ENCODE assay signal across 25 cellular contexts in genomic region chr5:175610381-175610780, GRCh38.
"Had no signal": no experiment of that assay in that cellular context is flagged by ENCODE, and none has a peak within 500 bp of the region (broad histone marks: within the 10 kb centered on the region; RNA-seq: fewer than 3 reads in every experiment).

No MANE protein-coding gene starts in this region.

- H3K4me3 Mint-ChIP-seq: activated CD4-positive, alpha-beta memory T cell treated with anti-CD3 and anti-CD28 coated beads, Interleukin-2, amount 10 ng/mL, durations not matched to agents 7 days and 5 days; activated CD4-positive, alpha-beta T cell treated with anti-CD3 and anti-CD28 coated beads for 36 hours; activated CD4-positive, alpha-beta T cell treated with anti-CD3 and anti-CD28 coated beads, Interleukin-2, amount 10 ng/mL, durations not matched to agents 24 days and 14 days; activated naive CD8-positive, alpha-beta T cell; activated T-cell treated with anti-CD3 and anti-CD28 coated beads, Interleukin-2, amount 50 U/mL, for 4 hours; activated T-helper 17 cell treated with anti-CD3 and anti-CD28 coated beads, Interleukin-2, amount 50 U/mL, for 72 hours; dendritic cell treated with granulocyte-macrophage colony-stimulating factor and Interleukin-4, amounts not matched to agents 40 ng/mL and 50 ng/mL, for 4 days had no signal

- DNase-seq: activated CD4-positive, alpha-beta memory T cell treated with anti-CD3 and anti-CD28 coated beads, Interleukin-2, amount 10 ng/mL, durations not matched to agents 7 days and 5 days; activated CD4-positive, alpha-beta T cell treated with anti-CD3 and anti-CD28 coated beads for 36 hours; activated CD4-positive, alpha-beta T cell treated with anti-CD3 and anti-CD28 coated beads, Interleukin-2, amount 10 ng/mL, durations not matched to agents 24 days and 14 days; activated CD4-positive, alpha-beta T cell treated with anti-CD3 and anti-CD28 coated beads, Interleukin-2, amount 50 U/mL, for 4 hours; activated CD4-positive, CD25-positive, alpha-beta regulatory T cell; activated CD4-positive, CD25-positive, alpha-beta regulatory T cell treated with anti-CD3 and anti-CD28 coated beads, Interleukin-2, amount 50 U/mL, for 72 hours; activated effector memory CD4-positive, alpha-beta T cell treated with Interleukin-2 at 50 U/mL for 16 hours; activated gamma-delta T cell treated with Interleukin-2 at 50 U/mL for 16 hours; activated naive CD4-positive, alpha-beta T cell treated with anti-CD3 and anti-CD28 coated beads, Interleukin-2, amount 50 U/mL, for 16 hours; activated naive CD4-positive, alpha-beta T cell treated with Interleukin-2 at 50 U/mL for 16 hours; activated T-cell treated with anti-CD3 and anti-CD28 coated beads, Interleukin-2, amount 50 U/mL, for 4 hours; amniotic stem cell; aorta; body of pancreas; central memory CD4-positive, alpha-beta T cell; cerebellar nuclear complex; effector CD4-positive, alpha-beta T cell; foreskin fibroblast; T-helper 1 cell had no signal

- H3K27me3 ChIP-seq: body of pancreas had no signal

- H3K27ac ChIP-seq: body of pancreas, coronary artery had no signal

- H3K27ac Mint-ChIP-seq: activated CD4-positive, alpha-beta memory T cell treated with anti-CD3 and anti-CD28 coated beads, Interleukin-2, amount 10 ng/mL, durations not matched to agents 7 days and 5 days; activated CD4-positive, alpha-beta T cell treated with anti-CD3 and anti-CD28 coated beads for 36 hours; activated naive CD8-positive, alpha-beta T cell; activated T-helper 17 cell treated with anti-CD3 and anti-CD28 coated beads, Interleukin-2, amount 50 U/mL, for 72 hours; dendritic cell treated with granulocyte-macrophage colony-stimulating factor and Interleukin-4, amounts not matched to agents 40 ng/mL and 50 ng/mL, for 4 days had no signal

- H3K9me3 ChIP-seq: body of pancreas had no signal

- H3K4me3 ChIP-seq: body of pancreas, coronary artery had no signal

- H3K4me1 ChIP-seq: body of pancreas had no signal

- H3K9me3 Mint-ChIP-seq: activated T-helper 17 cell treated with anti-CD3 and anti-CD28 coated beads, Interleukin-2, amount 50 U/mL, for 72 hours; dendritic cell treated with granulocyte-macrophage colony-stimulating factor and Interleukin-4, amounts not matched to agents 40 ng/mL and 50 ng/mL, for 4 days had no signal

- FAIRE-seq: endometrium, frontal cortex had no signal

- ATAC-seq: body of pancreas had no signal
